ENCODE assay signal across 13 cellular contexts in genomic region chr3:53739926-53740325, GRCh38.
DNase-seq lines count a peak whose midpoint lies in the region; ATAC-seq, FAIRE-seq and TF ChIP-seq lines count a peak whose summit lies in the region.
"Had no signal": no experiment of that assay in that cellular context is flagged by ENCODE, and none has a peak within 500 bp of the region (broad histone marks: within the 10 kb centered on the region; RNA-seq: fewer than 3 reads in every experiment).

No MANE protein-coding gene starts in this region.

- FAIRE-seq in GM12892 (lab: Jason Lieb, UNC): peak; percentile 63

- intact Hi-C loops in posterior vena cava (cut with DNase I): loop anchor here in 1 of 2 donors (10.0 kb wide), 1 partner anchor 595 kb away; no protein-coding TSS in a partner anchor

- ATAC-seq in HG03045 (IDR thresholded peaks at IDR 0.05; ENCODE audit: unreplicated experiment): no peak
- no peak for ATAC-seq in SK-N-SH treated with all-trans-retinoic acid at 6 μM for 48 hours
- ATAC-seq in HG02610 (IDR thresholded peaks at IDR 0.05; ENCODE audit: unreplicated experiment): no peak

- TF ChIP-seq POLR2A in GM12892 (IDR thresholded peaks at IDR 0.05; ENCODE audit: low read depth, low read length): no peak

- DNase-seq in GM12892 (ENCODE audit: insufficient read length) (no peak), astrocyte of the hippocampus (ENCODE audit: low read depth, low spot score) (peak; percentile 19), kidney glomerular epithelial cell (lab: John Stamatoyannopoulos, UW) (peak; percentile 64), posterior vena cava (ENCODE audit: low spot score) (peak; percentile 17)
- DNase-seq: C1 segment of cervical spinal cord; Calu3; CD4-positive, alpha-beta T cell; DMS 273 treated with DMSO at 0.1 percent for 48 hours; GOT3; H9 had no signal

TF ChIP-seq in SK-N-SH treated with all-trans-retinoic acid at 6 μM for 48 hours, 23 proteins besides CTCF, POLR2A, EP300 and RAD21:
- TF ChIP-seq, protein P1, sequence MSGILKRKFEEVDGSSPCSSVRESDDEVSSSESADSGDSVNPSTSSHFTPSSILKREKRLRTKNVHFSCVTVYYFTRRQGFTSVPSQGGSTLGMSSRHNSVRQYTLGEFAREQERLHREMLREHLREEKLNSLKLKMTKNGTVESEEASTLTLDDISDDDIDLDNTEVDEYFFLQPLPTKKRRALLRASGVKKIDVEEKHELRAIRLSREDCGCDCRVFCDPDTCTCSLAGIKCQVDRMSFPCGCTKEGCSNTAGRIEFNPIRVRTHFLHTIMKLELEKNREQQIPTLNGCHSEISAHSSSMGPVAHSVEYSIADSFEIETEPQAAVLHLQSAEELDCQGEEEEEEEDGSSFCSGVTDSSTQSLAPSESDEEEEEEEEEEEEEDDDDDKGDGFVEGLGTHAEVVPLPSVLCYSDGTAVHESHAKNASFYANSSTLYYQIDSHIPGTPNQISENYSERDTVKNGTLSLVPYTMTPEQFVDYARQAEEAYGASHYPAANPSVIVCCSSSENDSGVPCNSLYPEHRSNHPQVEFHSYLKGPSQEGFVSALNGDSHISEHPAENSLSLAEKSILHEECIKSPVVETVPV (CRISPR knock-in tag; IDR thresholded peaks at IDR 0.05): no peak
- no peak for TF ChIP-seq ZFP30 (CRISPR knock-in tag; IDR thresholded peaks at IDR 0.05)
- no peak for TF ChIP-seq ESRRG (CRISPR knock-in tag; IDR thresholded peaks at IDR 0.05)
- no peak for TF ChIP-seq ARNTL (CRISPR knock-in tag; IDR thresholded peaks at IDR 0.05; ENCODE audit: borderline replicate concordance, low read depth)
- no peak for TF ChIP-seq ZNF565 (CRISPR knock-in tag; conservative IDR thresholded peaks at IDR 0.05; ENCODE audit: low read depth)
- no peak for TF ChIP-seq ISL1 (CRISPR knock-in tag; IDR thresholded peaks at IDR 0.05)
- TF ChIP-seq ZNF8 (CRISPR knock-in tag; IDR thresholded peaks at IDR 0.05): no peak
- no peak for TF ChIP-seq OSR1 (CRISPR knock-in tag; IDR thresholded peaks at IDR 0.05)
- no peak for TF ChIP-seq ZNF70 (CRISPR knock-in tag; IDR thresholded peaks at IDR 0.05)
- TF ChIP-seq, protein P2, sequence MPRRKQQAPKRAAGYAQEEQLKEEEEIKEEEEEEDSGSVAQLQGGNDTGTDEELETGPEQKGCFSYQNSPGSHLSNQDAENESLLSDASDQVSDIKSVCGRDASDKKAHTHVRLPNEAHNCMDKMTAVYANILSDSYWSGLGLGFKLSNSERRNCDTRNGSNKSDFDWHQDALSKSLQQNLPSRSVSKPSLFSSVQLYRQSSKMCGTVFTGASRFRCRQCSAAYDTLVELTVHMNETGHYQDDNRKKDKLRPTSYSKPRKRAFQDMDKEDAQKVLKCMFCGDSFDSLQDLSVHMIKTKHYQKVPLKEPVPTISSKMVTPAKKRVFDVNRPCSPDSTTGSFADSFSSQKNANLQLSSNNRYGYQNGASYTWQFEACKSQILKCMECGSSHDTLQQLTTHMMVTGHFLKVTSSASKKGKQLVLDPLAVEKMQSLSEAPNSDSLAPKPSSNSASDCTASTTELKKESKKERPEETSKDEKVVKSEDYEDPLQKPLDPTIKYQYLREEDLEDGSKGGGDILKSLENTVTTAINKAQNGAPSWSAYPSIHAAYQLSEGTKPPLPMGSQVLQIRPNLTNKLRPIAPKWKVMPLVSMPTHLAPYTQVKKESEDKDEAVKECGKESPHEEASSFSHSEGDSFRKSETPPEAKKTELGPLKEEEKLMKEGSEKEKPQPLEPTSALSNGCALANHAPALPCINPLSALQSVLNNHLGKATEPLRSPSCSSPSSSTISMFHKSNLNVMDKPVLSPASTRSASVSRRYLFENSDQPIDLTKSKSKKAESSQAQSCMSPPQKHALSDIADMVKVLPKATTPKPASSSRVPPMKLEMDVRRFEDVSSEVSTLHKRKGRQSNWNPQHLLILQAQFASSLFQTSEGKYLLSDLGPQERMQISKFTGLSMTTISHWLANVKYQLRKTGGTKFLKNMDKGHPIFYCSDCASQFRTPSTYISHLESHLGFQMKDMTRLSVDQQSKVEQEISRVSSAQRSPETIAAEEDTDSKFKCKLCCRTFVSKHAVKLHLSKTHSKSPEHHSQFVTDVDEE (CRISPR knock-in tag; IDR thresholded peaks at IDR 0.05): no peak
- TF ChIP-seq ZFP3 (CRISPR knock-in tag; IDR thresholded peaks at IDR 0.05): no peak
- TF ChIP-seq, protein P3, sequence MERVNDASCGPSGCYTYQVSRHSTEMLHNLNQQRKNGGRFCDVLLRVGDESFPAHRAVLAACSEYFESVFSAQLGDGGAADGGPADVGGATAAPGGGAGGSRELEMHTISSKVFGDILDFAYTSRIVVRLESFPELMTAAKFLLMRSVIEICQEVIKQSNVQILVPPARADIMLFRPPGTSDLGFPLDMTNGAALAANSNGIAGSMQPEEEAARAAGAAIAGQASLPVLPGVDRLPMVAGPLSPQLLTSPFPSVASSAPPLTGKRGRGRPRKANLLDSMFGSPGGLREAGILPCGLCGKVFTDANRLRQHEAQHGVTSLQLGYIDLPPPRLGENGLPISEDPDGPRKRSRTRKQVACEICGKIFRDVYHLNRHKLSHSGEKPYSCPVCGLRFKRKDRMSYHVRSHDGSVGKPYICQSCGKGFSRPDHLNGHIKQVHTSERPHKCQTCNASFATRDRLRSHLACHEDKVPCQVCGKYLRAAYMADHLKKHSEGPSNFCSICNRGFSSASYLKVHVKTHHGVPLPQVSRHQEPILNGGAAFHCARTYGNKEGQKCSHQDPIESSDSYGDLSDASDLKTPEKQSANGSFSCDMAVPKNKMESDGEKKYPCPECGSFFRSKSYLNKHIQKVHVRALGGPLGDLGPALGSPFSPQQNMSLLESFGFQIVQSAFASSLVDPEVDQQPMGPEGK (CRISPR knock-in tag; IDR thresholded peaks at IDR 0.05; ENCODE audit: borderline replicate concordance): no peak
- no peak for TF ChIP-seq PPARA (CRISPR knock-in tag; IDR thresholded peaks at IDR 0.05; ENCODE audit: borderline replicate concordance)
- TF ChIP-seq SNAI2 (CRISPR knock-in tag; IDR thresholded peaks at IDR 0.05): no peak
- TF ChIP-seq CREB5 (CRISPR knock-in tag; IDR thresholded peaks at IDR 0.05; ENCODE audit: low read depth): no peak
- TF ChIP-seq ZC3H10 (CRISPR knock-in tag; IDR thresholded peaks at IDR 0.05): no peak
- no peak for TF ChIP-seq POU6F1 (CRISPR knock-in tag; IDR thresholded peaks at IDR 0.05; ENCODE audit: borderline replicate concordance, low read depth)
- no peak for TF ChIP-seq TCF4 (CRISPR knock-in tag; IDR thresholded peaks at IDR 0.05; ENCODE audit: borderline replicate concordance)
- no peak for TF ChIP-seq TOX (CRISPR knock-in tag; IDR thresholded peaks at IDR 0.05; ENCODE audit: borderline replicate concordance)
- no peak for TF ChIP-seq BACH2 (CRISPR knock-in tag; IDR thresholded peaks at IDR 0.05; ENCODE audit: borderline replicate concordance)
TF ChIP-seq in SK-N-SH treated with all-trans-retinoic acid at 6 μM for 48 hours: peak in this region for 0.
